In genomic region chr15:20340931-20341661, GRCh38 we compare ENCODE assay signal across 8 cellular contexts.
A peak's percentile ranks its signal among the peaks of the same experiment; 100 is the strongest.
DNase-seq lines count a peak whose midpoint lies in the region; ATAC-seq and FAIRE-seq lines count a peak whose summit lies in the region.

No MANE protein-coding gene starts in this region.

- DNase-seq in GM19239 (ENCODE audit: insufficient read length, low spot score) (peak; percentile 56), cardiac septum (ENCODE audit: low spot score) (peak; percentile 95), NCI-H2227 treated with DMSO at 0.1 percent for 48 hours (lab: John Stamatoyannopoulos, UW) (no peak), SIG-M5 (lab: John Stamatoyannopoulos, UW) (no peak)
- peak; percentile 48 for DNase-seq in activated CD4-positive, alpha-beta memory T cell treated with anti-CD3 and anti-CD28 coated beads for 36 hours
- DNase-seq in stimulated activated effector memory CD8-positive, alpha-beta T cell treated with anti-CD3 and anti-CD28 coated beads, Interleukin-12 subunit alpha, Interleukin-12 subunit beta, amount 100 ng/mL, for 72 hours (ENCODE audit: low spot score in 2 of 2) = peak in 1 of 2 donors; percentile 38

- H3K27me3 Mint-ChIP-seq in activated CD4-positive, alpha-beta memory T cell treated with anti-CD3 and anti-CD28 coated beads for 36 hours = no peaks in the 10 kb centered on the region

- H3K36me3 Mint-ChIP-seq in activated CD4-positive, alpha-beta memory T cell treated with anti-CD3 and anti-CD28 coated beads for 36 hours = peaks cover 5% of the 10 kb centered on the region
- H3K36me3 Mint-ChIP-seq in stimulated activated effector memory CD8-positive, alpha-beta T cell treated with anti-CD3 and anti-CD28 coated beads, Interleukin-12 subunit alpha, Interleukin-12 subunit beta, amount 100 ng/mL, for 72 hours = no peaks in the 10 kb centered on the region

- CTCF ChIA-PET in activated CD4-positive, alpha-beta memory T cell treated with anti-CD3 and anti-CD28 coated beads for 36 hours (lab: Charles Lee) = interaction anchor here (1.1 kb wide), 1 partner anchor 15 kb away, joined by 3 read pairs; no protein-coding TSS in a partner anchor

- peak; percentile 42 for ATAC-seq in stimulated activated effector memory CD8-positive, alpha-beta T cell treated with anti-CD3 and anti-CD28 coated beads, Interleukin-12 subunit alpha, Interleukin-12 subunit beta, amount 100 ng/mL, for 72 hours
- ATAC-seq in GM19463 (IDR thresholded peaks at IDR 0.05; ENCODE audit: unreplicated experiment) = no peak
- no peak for ATAC-seq in GM18867 (IDR thresholded peaks at IDR 0.05; ENCODE audit: unreplicated experiment)

- no peak overlapping the region for H3K4me3 Mint-ChIP-seq in activated CD4-positive, alpha-beta memory T cell treated with anti-CD3 and anti-CD28 coated beads for 36 hours
- H3K4me3 Mint-ChIP-seq in stimulated activated effector memory CD8-positive, alpha-beta T cell treated with anti-CD3 and anti-CD28 coated beads, Interleukin-12 subunit alpha, Interleukin-12 subunit beta, amount 100 ng/mL, for 72 hours = no peak overlapping the region

- FAIRE-seq in GM19239 (lab: Jason Lieb, UNC) = no peak

- intact Hi-C loops in activated CD4-positive, alpha-beta memory T cell treated with anti-CD3 and anti-CD28 coated beads for 36 hours (cut with micrococcal nuclease) = no loop called here
- intact Hi-C loops in cardiac septum (cut with DNase I) = no loop called here

- no peaks in the 10 kb centered on the region for H3K4me1 Mint-ChIP-seq in activated CD4-positive, alpha-beta memory T cell treated with anti-CD3 and anti-CD28 coated beads for 36 hours (ENCODE audit: low read depth)
- H3K4me1 Mint-ChIP-seq in stimulated activated effector memory CD8-positive, alpha-beta T cell treated with anti-CD3 and anti-CD28 coated beads, Interleukin-12 subunit alpha, Interleukin-12 subunit beta, amount 100 ng/mL, for 72 hours = no peaks in the 10 kb centered on the region

- POLR2A ChIA-PET in activated CD4-positive, alpha-beta memory T cell treated with anti-CD3 and anti-CD28 coated beads for 36 hours (lab: Charles Lee) = no interaction called here

- H3K9me3 Mint-ChIP-seq in activated CD4-positive, alpha-beta memory T cell treated with anti-CD3 and anti-CD28 coated beads for 36 hours = peaks cover 9% of the 10 kb centered on the region
- peaks cover 6% of the 10 kb centered on the region for H3K9me3 Mint-ChIP-seq in stimulated activated effector memory CD8-positive, alpha-beta T cell treated with anti-CD3 and anti-CD28 coated beads, Interleukin-12 subunit alpha, Interleukin-12 subunit beta, amount 100 ng/mL, for 72 hours

- no peak overlapping the region for H3K27ac Mint-ChIP-seq in activated CD4-positive, alpha-beta memory T cell treated with anti-CD3 and anti-CD28 coated beads for 36 hours
- H3K27ac Mint-ChIP-seq in stimulated activated effector memory CD8-positive, alpha-beta T cell treated with anti-CD3 and anti-CD28 coated beads, Interleukin-12 subunit alpha, Interleukin-12 subunit beta, amount 100 ng/mL, for 72 hours = no peak overlapping the region

Comparison
In these comparisons a context has a peak if more than half of its experiments do, and no peak if none do; other contexts are left out.
1. DNase-seq: peak in GM19239 (single experiment), activated CD4-positive, alpha-beta memory T cell treated with anti-CD3 and anti-CD28 coated beads for 36 hours (single experiment) and cardiac septum (single experiment); none in NCI-H2227 treated with DMSO at 0.1 percent for 48 hours (single experiment) and SIG-M5 (single experiment).